In the genomic region with DNA sequence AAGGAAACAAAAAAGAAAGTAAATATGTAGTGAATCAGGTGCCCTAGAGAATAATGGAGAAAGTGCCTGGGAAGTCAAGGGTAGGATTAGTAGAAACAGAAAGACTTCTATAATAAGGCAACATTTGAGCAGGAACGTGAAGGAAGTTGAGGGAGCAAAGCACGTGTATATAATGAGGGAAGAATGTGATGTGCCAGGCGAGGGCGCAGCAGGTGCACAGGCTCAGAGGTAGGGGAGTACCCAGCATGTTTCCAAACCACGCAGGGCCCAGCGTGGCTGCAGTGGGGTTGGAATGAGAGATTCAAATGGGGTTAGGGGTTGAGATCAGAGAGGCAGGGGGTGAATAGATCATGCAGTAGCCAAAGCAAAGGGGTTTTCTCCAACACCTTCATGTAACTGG, we compare ENCODE assay signal across 2 cellular contexts.
TF ChIP-seq lines count a peak whose summit lies in the region.

No MANE protein-coding gene starts in this region.

TF ChIP-seq in A549, 52 proteins besides CTCF, POLR2A, EP300 and RAD21 (continued from another document):
- TF ChIP-seq MAZ (IDR thresholded peaks at IDR 0.05; ENCODE audit: borderline replicate concordance, low read depth, low read length) (no peak), ZNF302 (CRISPR knock-in tag; IDR thresholded peaks at IDR 0.05) (no peak), JUNB (IDR thresholded peaks at IDR 0.05) (no peak)
- TF ChIP-seq, protein P1, sequence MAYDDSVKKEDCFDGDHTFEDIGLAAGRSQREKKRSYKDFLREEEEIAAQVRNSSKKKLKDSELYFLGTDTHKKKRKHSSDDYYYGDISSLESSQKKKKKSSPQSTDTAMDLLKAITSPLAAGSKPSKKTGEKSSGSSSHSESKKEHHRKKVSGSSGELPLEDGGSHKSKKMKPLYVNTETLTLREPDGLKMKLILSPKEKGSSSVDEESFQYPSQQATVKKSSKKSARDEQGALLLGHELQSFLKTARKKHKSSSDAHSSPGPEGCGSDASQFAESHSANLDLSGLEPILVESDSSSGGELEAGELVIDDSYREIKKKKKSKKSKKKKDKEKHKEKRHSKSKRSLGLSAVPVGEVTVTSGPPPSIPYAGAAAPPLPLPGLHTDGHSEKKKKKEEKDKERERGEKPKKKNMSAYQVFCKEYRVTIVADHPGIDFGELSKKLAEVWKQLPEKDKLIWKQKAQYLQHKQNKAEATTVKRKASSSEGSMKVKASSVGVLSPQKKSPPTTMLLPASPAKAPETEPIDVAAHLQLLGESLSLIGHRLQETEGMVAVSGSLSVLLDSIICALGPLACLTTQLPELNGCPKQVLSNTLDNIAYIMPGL (CRISPR knock-in tag; IDR thresholded peaks at IDR 0.05; ENCODE audit: borderline replicate concordance), result no peak
TF ChIP-seq in A549: peak in this region for 1.

TF ChIP-seq in GM23338, 12 proteins besides CTCF, POLR2A, EP300 and RAD21 (continued from another document):
- TF ChIP-seq, protein P2, sequence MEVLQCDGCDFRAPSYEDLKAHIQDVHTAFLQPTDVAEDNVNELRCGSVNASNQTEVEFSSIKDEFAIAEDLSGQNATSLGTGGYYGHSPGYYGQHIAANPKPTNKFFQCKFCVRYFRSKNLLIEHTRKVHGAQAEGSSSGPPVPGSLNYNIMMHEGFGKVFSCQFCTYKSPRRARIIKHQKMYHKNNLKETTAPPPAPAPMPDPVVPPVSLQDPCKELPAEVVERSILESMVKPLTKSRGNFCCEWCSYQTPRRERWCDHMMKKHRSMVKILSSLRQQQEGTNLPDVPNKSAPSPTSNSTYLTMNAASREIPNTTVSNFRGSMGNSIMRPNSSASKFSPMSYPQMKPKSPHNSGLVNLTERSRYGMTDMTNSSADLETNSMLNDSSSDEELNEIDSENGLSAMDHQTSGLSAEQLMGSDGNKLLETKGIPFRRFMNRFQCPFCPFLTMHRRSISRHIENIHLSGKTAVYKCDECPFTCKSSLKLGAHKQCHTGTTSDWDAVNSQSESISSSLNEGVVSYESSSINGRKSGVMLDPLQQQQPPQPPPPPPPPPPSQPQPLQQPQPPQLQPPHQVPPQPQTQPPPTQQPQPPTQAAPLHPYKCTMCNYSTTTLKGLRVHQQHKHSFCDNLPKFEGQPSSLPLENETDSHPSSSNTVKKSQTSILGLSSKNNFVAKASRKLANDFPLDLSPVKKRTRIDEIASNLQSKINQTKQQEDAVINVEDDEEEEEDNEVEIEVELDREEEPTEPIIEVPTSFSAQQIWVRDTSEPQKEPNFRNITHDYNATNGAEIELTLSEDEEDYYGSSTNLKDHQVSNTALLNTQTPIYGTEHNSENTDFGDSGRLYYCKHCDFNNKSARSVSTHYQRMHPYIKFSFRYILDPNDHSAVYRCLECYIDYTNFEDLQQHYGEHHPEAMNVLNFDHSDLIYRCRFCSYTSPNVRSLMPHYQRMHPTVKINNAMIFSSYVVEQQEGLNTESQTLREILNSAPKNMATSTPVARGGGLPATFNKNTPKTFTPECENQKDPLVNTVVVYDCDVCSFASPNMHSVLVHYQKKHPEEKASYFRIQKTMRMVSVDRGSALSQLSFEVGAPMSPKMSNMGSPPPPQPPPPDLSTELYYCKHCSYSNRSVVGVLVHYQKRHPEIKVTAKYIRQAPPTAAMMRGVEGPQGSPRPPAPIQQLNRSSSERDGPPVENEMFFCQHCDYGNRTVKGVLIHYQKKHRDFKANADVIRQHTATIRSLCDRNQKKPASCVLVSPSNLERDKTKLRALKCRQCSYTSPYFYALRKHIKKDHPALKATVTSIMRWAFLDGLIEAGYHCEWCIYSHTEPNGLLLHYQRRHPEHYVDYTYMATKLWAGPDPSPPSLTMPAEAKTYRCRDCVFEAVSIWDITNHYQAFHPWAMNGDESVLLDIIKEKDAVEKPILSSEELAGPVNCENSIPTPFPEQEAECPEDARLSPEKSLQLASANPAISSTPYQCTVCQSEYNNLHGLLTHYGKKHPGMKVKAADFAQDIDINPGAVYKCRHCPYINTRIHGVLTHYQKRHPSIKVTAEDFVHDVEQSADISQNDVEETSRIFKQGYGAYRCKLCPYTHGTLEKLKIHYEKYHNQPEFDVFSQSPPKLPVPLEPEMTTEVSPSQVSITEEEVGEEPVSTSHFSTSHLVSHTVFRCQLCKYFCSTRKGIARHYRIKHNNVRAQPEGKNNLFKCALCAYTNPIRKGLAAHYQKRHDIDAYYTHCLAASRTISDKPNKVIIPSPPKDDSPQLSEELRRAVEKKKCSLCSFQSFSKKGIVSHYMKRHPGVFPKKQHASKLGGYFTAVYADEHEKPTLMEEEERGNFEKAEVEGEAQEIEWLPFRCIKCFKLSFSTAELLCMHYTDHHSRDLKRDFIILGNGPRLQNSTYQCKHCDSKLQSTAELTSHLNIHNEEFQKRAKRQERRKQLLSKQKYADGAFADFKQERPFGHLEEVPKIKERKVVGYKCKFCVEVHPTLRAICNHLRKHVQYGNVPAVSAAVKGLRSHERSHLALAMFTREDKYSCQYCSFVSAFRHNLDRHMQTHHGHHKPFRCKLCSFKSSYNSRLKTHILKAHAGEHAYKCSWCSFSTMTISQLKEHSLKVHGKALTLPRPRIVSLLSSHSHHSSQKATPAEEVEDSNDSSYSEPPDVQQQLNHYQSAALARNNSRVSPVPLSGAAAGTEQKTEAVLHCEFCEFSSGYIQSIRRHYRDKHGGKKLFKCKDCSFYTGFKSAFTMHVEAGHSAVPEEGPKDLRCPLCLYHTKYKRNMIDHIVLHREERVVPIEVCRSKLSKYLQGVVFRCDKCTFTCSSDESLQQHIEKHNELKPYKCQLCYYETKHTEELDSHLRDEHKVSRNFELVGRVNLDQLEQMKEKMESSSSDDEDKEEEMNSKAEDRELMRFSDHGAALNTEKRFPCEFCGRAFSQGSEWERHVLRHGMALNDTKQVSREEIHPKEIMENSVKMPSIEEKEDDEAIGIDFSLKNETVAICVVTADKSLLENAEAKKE (CRISPR knock-in tag; IDR thresholded peaks at IDR 0.05), result no peak
- TF ChIP-seq EZH2 (IDR thresholded peaks at IDR 0.05; ENCODE audit: low read depth, unreplicated experiment) (no peak), JUNB (IDR thresholded peaks at IDR 0.05; ENCODE audit: unreplicated experiment) (no peak), ZNF331 (CRISPR knock-in tag; IDR thresholded peaks at IDR 0.05; ENCODE audit: low read depth) (no peak), EZH2phosphoT487 (IDR thresholded peaks at IDR 0.05; ENCODE audit: unreplicated experiment) (no peak), STAT1 (IDR thresholded peaks at IDR 0.05; ENCODE audit: unreplicated experiment) (no peak), NANOG (IDR thresholded peaks at IDR 0.05; ENCODE audit: borderline replicate concordance) (no peak)
- TF ChIP-seq, protein P3, sequence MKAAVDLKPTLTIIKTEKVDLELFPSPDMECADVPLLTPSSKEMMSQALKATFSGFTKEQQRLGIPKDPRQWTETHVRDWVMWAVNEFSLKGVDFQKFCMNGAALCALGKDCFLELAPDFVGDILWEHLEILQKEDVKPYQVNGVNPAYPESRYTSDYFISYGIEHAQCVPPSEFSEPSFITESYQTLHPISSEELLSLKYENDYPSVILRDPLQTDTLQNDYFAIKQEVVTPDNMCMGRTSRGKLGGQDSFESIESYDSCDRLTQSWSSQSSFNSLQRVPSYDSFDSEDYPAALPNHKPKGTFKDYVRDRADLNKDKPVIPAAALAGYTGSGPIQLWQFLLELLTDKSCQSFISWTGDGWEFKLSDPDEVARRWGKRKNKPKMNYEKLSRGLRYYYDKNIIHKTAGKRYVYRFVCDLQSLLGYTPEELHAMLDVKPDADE (IDR thresholded peaks at IDR 0.05), result no peak
- TF ChIP-seq, protein P4, sequence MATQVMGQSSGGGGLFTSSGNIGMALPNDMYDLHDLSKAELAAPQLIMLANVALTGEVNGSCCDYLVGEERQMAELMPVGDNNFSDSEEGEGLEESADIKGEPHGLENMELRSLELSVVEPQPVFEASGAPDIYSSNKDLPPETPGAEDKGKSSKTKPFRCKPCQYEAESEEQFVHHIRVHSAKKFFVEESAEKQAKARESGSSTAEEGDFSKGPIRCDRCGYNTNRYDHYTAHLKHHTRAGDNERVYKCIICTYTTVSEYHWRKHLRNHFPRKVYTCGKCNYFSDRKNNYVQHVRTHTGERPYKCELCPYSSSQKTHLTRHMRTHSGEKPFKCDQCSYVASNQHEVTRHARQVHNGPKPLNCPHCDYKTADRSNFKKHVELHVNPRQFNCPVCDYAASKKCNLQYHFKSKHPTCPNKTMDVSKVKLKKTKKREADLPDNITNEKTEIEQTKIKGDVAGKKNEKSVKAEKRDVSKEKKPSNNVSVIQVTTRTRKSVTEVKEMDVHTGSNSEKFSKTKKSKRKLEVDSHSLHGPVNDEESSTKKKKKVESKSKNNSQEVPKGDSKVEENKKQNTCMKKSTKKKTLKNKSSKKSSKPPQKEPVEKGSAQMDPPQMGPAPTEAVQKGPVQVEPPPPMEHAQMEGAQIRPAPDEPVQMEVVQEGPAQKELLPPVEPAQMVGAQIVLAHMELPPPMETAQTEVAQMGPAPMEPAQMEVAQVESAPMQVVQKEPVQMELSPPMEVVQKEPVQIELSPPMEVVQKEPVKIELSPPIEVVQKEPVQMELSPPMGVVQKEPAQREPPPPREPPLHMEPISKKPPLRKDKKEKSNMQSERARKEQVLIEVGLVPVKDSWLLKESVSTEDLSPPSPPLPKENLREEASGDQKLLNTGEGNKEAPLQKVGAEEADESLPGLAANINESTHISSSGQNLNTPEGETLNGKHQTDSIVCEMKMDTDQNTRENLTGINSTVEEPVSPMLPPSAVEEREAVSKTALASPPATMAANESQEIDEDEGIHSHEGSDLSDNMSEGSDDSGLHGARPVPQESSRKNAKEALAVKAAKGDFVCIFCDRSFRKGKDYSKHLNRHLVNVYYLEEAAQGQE (IDR thresholded peaks at IDR 0.05; ENCODE audit: unreplicated experiment), result no peak
